In genomic region chr20:50543326-50543725, GRCh38 we compare ENCODE assay signal across 16 cellular contexts. TPM values are rescaled to one million over a fixed set of nuclear protein-coding genes. Genes with fewer than 3 reads are reported as not detected.
A peak's percentile ranks its signal among the peaks of the same experiment; 100 is the strongest.
DNase-seq lines count a peak whose midpoint lies in the region; ATAC-seq, FAIRE-seq and TF ChIP-seq lines count a peak whose summit lies in the region.
"Had no signal": no experiment of that assay in that cellular context is flagged by ENCODE, and none has a peak within 500 bp of the region (broad histone marks: within the 10 kb centered on the region; RNA-seq: fewer than 3 reads in every experiment).

No MANE protein-coding gene starts in this region.

- POLR2A ChIA-PET in activated naive CD8-positive, alpha-beta T cell treated with anti-CD3 and anti-CD28 coated beads, Interleukin-2, amount 10 ng/mL, durations not matched to agents 7 days and 5 days (lab: Charles Lee): no interaction called here
- POLR2A ChIA-PET in naive thymus-derived CD4-positive, alpha-beta T cell (lab: Charles Lee): interaction anchor here (3.7 kb wide), 1 partner anchor 32 kb away, joined by 17 read pairs; the partner anchor contains the start of gene PTPN1
- POLR2A ChIA-PET in PC-3 (lab: Charles Lee; ENCODE audit: unreplicated experiment): no interaction called here

- no peak overlapping the region for H3K9ac ChIP-seq in PC-3 (ENCODE audit: low read length)

- H3K4me3 Mint-ChIP-seq in T-helper 2 cell treated with Interferon-gamma antibody and Interleukin-4, amounts not matched to agents 5 μg/mL and 100 μg/mL, for 36 hours: no peak overlapping the region
- no peak overlapping the region for H3K4me3 Mint-ChIP-seq in activated naive CD8-positive, alpha-beta T cell treated with anti-CD3 and anti-CD28 coated beads, Interleukin-2, amount 10 ng/mL, durations not matched to agents 7 days and 5 days
- peak overlapping the region in 4 of 10 donors; percentile 3 to 54 (median 28) for H3K4me3 Mint-ChIP-seq in naive thymus-derived CD4-positive, alpha-beta T cell
- H3K4me3 Mint-ChIP-seq: CD14-positive monocyte had no signal

- CTCF ChIA-PET in naive thymus-derived CD4-positive, alpha-beta T cell (lab: Charles Lee): interaction anchor here (0.9 kb wide), 1 partner anchor 13 kb away, joined by 3 read pairs; no protein-coding TSS in a partner anchor
- CTCF ChIA-PET in PC-3 (lab: Charles Lee): no interaction called here

- H3K27ac ChIP-seq in naive thymus-derived CD4-positive, alpha-beta T cell (ENCODE audit: low read depth, low read length): no peak overlapping the region
- H3K27ac ChIP-seq in PC-3 (ENCODE audit: low read length): no peak overlapping the region
- H3K27ac ChIP-seq: 22Rv1, cardiac muscle cell had no signal

- H3K27ac Mint-ChIP-seq in T-helper 2 cell treated with Interferon-gamma antibody and Interleukin-4, amounts not matched to agents 5 μg/mL and 100 μg/mL, for 36 hours: peak overlapping the region; percentile 58
- H3K27ac Mint-ChIP-seq in activated naive CD8-positive, alpha-beta T cell treated with anti-CD3 and anti-CD28 coated beads, Interleukin-2, amount 10 ng/mL, durations not matched to agents 7 days and 5 days: peak overlapping the region; percentile 22
- peak overlapping the region in 6 of 9 donors; percentile 39 to 87 (median 57) for H3K27ac Mint-ChIP-seq in naive thymus-derived CD4-positive, alpha-beta T cell

- H4K20me1 ChIP-seq in PC-3 (ENCODE audit: low read length): no peaks in the 10 kb centered on the region

- H3K4me3 ChIP-seq in naive thymus-derived CD4-positive, alpha-beta T cell (ENCODE audit: low read length): no peak overlapping the region
- H3K4me3 ChIP-seq in PC-3 (ENCODE audit: low read length): no peak overlapping the region
- H3K4me3 ChIP-seq: cardiac muscle cell, K562 had no signal

- H3K9me2 ChIP-seq in PC-3 (replicated peaks; ENCODE audit: low read length): no peaks in the 10 kb centered on the region

- intact Hi-C loops in naive thymus-derived CD4-positive, alpha-beta T cell (cut with micrococcal nuclease): loop anchor here in 1 of 2 donors (2.0 kb wide), 1 partner anchor 15 kb away; no protein-coding TSS in a partner anchor
- intact Hi-C loops in PC-3 (cut with micrococcal nuclease): no loop called here

- no peak for TF ChIP-seq CTCF in PC-3 (conservative IDR thresholded peaks at IDR 0.05; ENCODE audit: low read depth, low read length)

- H3K4me1 ChIP-seq in naive thymus-derived CD4-positive, alpha-beta T cell (ENCODE audit: control insufficient read depth in 2 of 2, insufficient read depth in 2 of 2, low read length in 2 of 2): peaks cover 34 to 35% of the 10 kb centered on the region in 2 donors
- H3K4me1 ChIP-seq in PC-3 (ENCODE audit: insufficient read depth, low read length): peaks cover 12% of the 10 kb centered on the region

- H3K27me3 Mint-ChIP-seq in T-helper 2 cell treated with Interferon-gamma antibody and Interleukin-4, amounts not matched to agents 5 μg/mL and 100 μg/mL, for 36 hours (ENCODE audit: low read depth): no peaks in the 10 kb centered on the region
- no peaks in the 10 kb centered on the region for H3K27me3 Mint-ChIP-seq in activated naive CD8-positive, alpha-beta T cell treated with anti-CD3 and anti-CD28 coated beads, Interleukin-2, amount 10 ng/mL, durations not matched to agents 7 days and 5 days
- no peaks in the 10 kb centered on the region for H3K27me3 Mint-ChIP-seq in naive thymus-derived CD4-positive, alpha-beta T cell

- no peak for ATAC-seq in activated naive CD8-positive, alpha-beta T cell treated with anti-CD3 and anti-CD28 coated beads, Interleukin-2, amount 10 ng/mL, durations not matched to agents 7 days and 5 days (ENCODE audit: low read depth)
- no peak for ATAC-seq in naive thymus-derived CD4-positive, alpha-beta T cell
- ATAC-seq in HG02759 (IDR thresholded peaks at IDR 0.05; ENCODE audit: unreplicated experiment): no peak
- ATAC-seq in PC-3: no peak
- no peak for ATAC-seq in GM21367 (IDR thresholded peaks at IDR 0.05; ENCODE audit: unreplicated experiment)
- ATAC-seq: K562 had no signal

- no peaks in the 10 kb centered on the region for H3K9me3 Mint-ChIP-seq in T-helper 2 cell treated with Interferon-gamma antibody and Interleukin-4, amounts not matched to agents 5 μg/mL and 100 μg/mL, for 36 hours
- no peaks in the 10 kb centered on the region for H3K9me3 Mint-ChIP-seq in activated naive CD8-positive, alpha-beta T cell treated with anti-CD3 and anti-CD28 coated beads, Interleukin-2, amount 10 ng/mL, durations not matched to agents 7 days and 5 days
- H3K9me3 Mint-ChIP-seq in naive thymus-derived CD4-positive, alpha-beta T cell: peaks cover 0 to 4% (median 0%) of the 10 kb centered on the region in 11 donors

- H3K9me3 ChIP-seq in naive thymus-derived CD4-positive, alpha-beta T cell (ENCODE audit: control insufficient read depth in 2 of 3, low read length in 3 of 3): no peaks in the 10 kb centered on the region
- H3K9me3 ChIP-seq in PC-3 (ENCODE audit: low read length): no peaks in the 10 kb centered on the region

- no peaks in the 10 kb centered on the region for H3K27me3 ChIP-seq in naive thymus-derived CD4-positive, alpha-beta T cell (ENCODE audit: control insufficient read depth in 2 of 2, insufficient read depth in 2 of 2, low read length in 2 of 2)
- no peaks in the 10 kb centered on the region for H3K27me3 ChIP-seq in PC-3 (ENCODE audit: low read length)
- H3K27me3 ChIP-seq: cardiac muscle cell had no signal

- H3K4me2 ChIP-seq in PC-3 (ENCODE audit: low read length): no peak overlapping the region

- H2AFZ ChIP-seq in PC-3 (ENCODE audit: low read length): no peak overlapping the region

- peaks cover 37% of the 10 kb centered on the region for H3K36me3 Mint-ChIP-seq in T-helper 2 cell treated with Interferon-gamma antibody and Interleukin-4, amounts not matched to agents 5 μg/mL and 100 μg/mL, for 36 hours (ENCODE audit: low read depth)
- H3K36me3 Mint-ChIP-seq in activated naive CD8-positive, alpha-beta T cell treated with anti-CD3 and anti-CD28 coated beads, Interleukin-2, amount 10 ng/mL, durations not matched to agents 7 days and 5 days: peaks cover 32% of the 10 kb centered on the region
- H3K36me3 Mint-ChIP-seq in naive thymus-derived CD4-positive, alpha-beta T cell: peaks cover 0 to 31% (median 20%) of the 10 kb centered on the region in 5 donors

- no peak for DNase-seq in T-helper 2 cell treated with Interferon-gamma antibody and Interleukin-4, amounts not matched to agents 5 μg/mL and 100 μg/mL, for 36 hours (ENCODE audit: low spot score)
- no peak for DNase-seq in T-helper 2 cell
- DNase-seq in GM18507 (ENCODE audit: extremely low spot score, insufficient read length, low read depth): no peak
- no peak for DNase-seq in activated naive CD8-positive, alpha-beta T cell treated with anti-CD3 and anti-CD28 coated beads, Interleukin-2, amount 10 ng/mL, durations not matched to agents 7 days and 5 days
- DNase-seq in naive thymus-derived CD4-positive, alpha-beta T cell: no peak
- DNase-seq in PC-3: no peak
- DNase-seq: effector CD4-positive, alpha-beta T cell; kidney; NCI-H1092; stimulated activated CD4-positive, alpha-beta T cell treated with anti-CD3 and anti-CD28 coated beads, Interleukin-2, amount 100 ng/mL, for 48 hours had no signal

- no TSS peak for BruUV-seq in PC-3 (replicated peaks; lab: Mats Ljungman, UMichigan)

- H3K36me3 ChIP-seq in naive thymus-derived CD4-positive, alpha-beta T cell (ENCODE audit: control insufficient read depth in 2 of 3, insufficient read depth in 3 of 3, low read length in 3 of 3): peaks cover 0 to 5% (median 0%) of the 10 kb centered on the region in 3 experiments
- no peaks in the 10 kb centered on the region; the same call in 1 of the 2 replicates for H3K36me3 ChIP-seq in PC-3 (ENCODE audit: low read depth, low read length)
- H3K36me3 ChIP-seq: cardiac muscle cell had no signal

- peaks cover 58% of the 10 kb centered on the region for H3K4me1 Mint-ChIP-seq in T-helper 2 cell treated with Interferon-gamma antibody and Interleukin-4, amounts not matched to agents 5 μg/mL and 100 μg/mL, for 36 hours (ENCODE audit: low read depth)
- peaks cover 55% of the 10 kb centered on the region for H3K4me1 Mint-ChIP-seq in activated naive CD8-positive, alpha-beta T cell treated with anti-CD3 and anti-CD28 coated beads, Interleukin-2, amount 10 ng/mL, durations not matched to agents 7 days and 5 days
- H3K4me1 Mint-ChIP-seq in naive thymus-derived CD4-positive, alpha-beta T cell: peaks cover 59 to 90% (median 82%) of the 10 kb centered on the region in 7 donors

- no peaks in the 10 kb centered on the region for H3F3A ChIP-seq in PC-3 (ENCODE audit: low read length, unreplicated experiment)

- H3K79me2 ChIP-seq in PC-3 (ENCODE audit: low read length): peaks cover 83% of the 10 kb centered on the region

- FAIRE-seq in GM18507 (lab: Jason Lieb, UNC): peak; percentile 47
- FAIRE-seq: K562, kidney had no signal

RNA-seq across cellular contexts. Expression of gene PTPN1, which starts 33.1 kb away (rescaled TPM):
- 10 to 100 TPM; 65.9 to 67.3 TPM for total RNA-seq in activated naive CD8-positive, alpha-beta T cell treated with anti-CD3 and anti-CD28 coated beads, Interleukin-2, amount 10 ng/mL, durations not matched to agents 7 days and 5 days
- total RNA-seq in naive thymus-derived CD4-positive, alpha-beta T cell: 10 to 100 TPM; 53.9 to 80.5 (median 60.2) TPM
- polyA plus RNA-seq in naive thymus-derived CD4-positive, alpha-beta T cell: 10 to 100 TPM; 30.4 to 34.7 TPM
- total RNA-seq in PC-3 (2014; rRNA removed): 47.2 and 47.7 TPM in 2 replicates
